ENCODE assay signal across 10 cellular contexts in genomic region chr19:4454952-4455738, GRCh38. TPM values are rescaled to one million over a fixed set of nuclear protein-coding genes. Genes with fewer than 3 reads are reported as not detected.
A peak's percentile ranks its signal among the peaks of the same experiment; 100 is the strongest.
DNase-seq lines count a peak whose midpoint lies in the region; ATAC-seq and TF ChIP-seq lines count a peak whose summit lies in the region.
"Had no signal": no experiment of that assay in that cellular context is flagged by ENCODE, and none has a peak within 500 bp of the region (broad histone marks: within the 10 kb centered on the region; RNA-seq: fewer than 3 reads in every experiment).

No MANE protein-coding gene starts in this region.

- no peak overlapping the region for H3K4me3 Mint-ChIP-seq in Calu3 (ENCODE audit: low read depth, unreplicated experiment)

- H3K27ac Mint-ChIP-seq in Calu3 (ENCODE audit: unreplicated experiment): no peak overlapping the region

- H3K9me3 Mint-ChIP-seq in Calu3 (ENCODE audit: low read depth, unreplicated experiment): no peaks in the 10 kb centered on the region

- H3K36me3 Mint-ChIP-seq in Calu3 (ENCODE audit: insufficient read depth, unreplicated experiment): peaks cover 29% of the 10 kb centered on the region

- H3K4me3 ChIP-seq in WI38 (ENCODE audit: low read depth, low read length) (peak overlapping the region; percentile 91), foreskin fibroblast (ENCODE audit: low read depth in 1 of 2, low read length in 2 of 2) (peak overlapping the region; percentile 73 to 96)

- no TSS peak for BruUV-seq in Calu3 (replicated peaks; lab: Mats Ljungman, UMichigan)

- no peak for TF ChIP-seq CTCF in WI38 (IDR thresholded peaks at IDR 0.05; ENCODE audit: low read depth, low read length)
- TF ChIP-seq CTCF in foreskin fibroblast (IDR thresholded peaks at IDR 0.05; ENCODE audit: low read depth, low read length): no peak
- no peak for TF ChIP-seq CTCF in Calu3 (IDR thresholded peaks at IDR 0.05; ENCODE audit: unreplicated experiment)

- CTCF ChIA-PET in Calu3 (lab: Charles Lee): no interaction called here

- peak; percentile 39 for ATAC-seq in sciatic nerve

- peak; percentile 39 for DNase-seq in ELR (ENCODE audit: low read depth)
- peak; percentile 78 to 86 for DNase-seq in foreskin fibroblast
- DNase-seq in sciatic nerve (ENCODE audit: low spot score): no peak
- DNase-seq in Calu3: no peak
- no peak for DNase-seq in stimulated activated CD4-positive, alpha-beta T cell treated with anti-CD3 and anti-CD28 coated beads, Interleukin-12 subunit alpha, Interleukin-12 subunit beta, amount 100 ng/mL, for 4 hours
- DNase-seq in activated effector memory CD4-positive, alpha-beta T cell treated with anti-CD3 and anti-CD28 coated beads, Interleukin-2, amount 50 U/mL, for 16 hours: no peak
- DNase-seq in NCI-H510A treated with DMSO at 0.1 percent for 48 hours (lab: John Stamatoyannopoulos, UW): no peak
- DNase-seq: activated gamma-delta T cell, NCI-H1417 had no signal

- no peaks in the 10 kb centered on the region for H3K27me3 Mint-ChIP-seq in Calu3 (ENCODE audit: unreplicated experiment)

- H3K4me1 Mint-ChIP-seq in Calu3 (ENCODE audit: low read depth, unreplicated experiment): peaks cover 11% of the 10 kb centered on the region

- intact Hi-C loops in sciatic nerve (cut with DNase I) (no loop called here), Calu3 (cut with micrococcal nuclease; ENCODE audit: unreplicated experiment) (no loop called here)

RNA-seq across cellular contexts. Expression of gene UBXN6, which starts 2.4 kb away (rescaled TPM):
- total RNA-seq in sciatic nerve: 107 TPM
- total RNA-seq in Calu3 (2022): 38.9 and 47.1 TPM in 2 replicates

RNA-seq across cellular contexts. Expression of gene HDGFL2, which starts 17.0 kb away (rescaled TPM):
- total RNA-seq in sciatic nerve: 37.7 TPM
- 31.9 and 40.6 TPM in 2 replicates for total RNA-seq in Calu3 (2022)

RNA-seq across cellular contexts. Expression of gene CHAF1A, which starts 52.7 kb away (rescaled TPM):
- total RNA-seq in sciatic nerve (8.0 TPM), Calu3 (2022) (37.2 and 43.3 TPM in 2 replicates)

RNA-seq across cellular contexts. Expression of gene SH3GL1, which starts 54.8 kb away (rescaled TPM):
- total RNA-seq in sciatic nerve (71.8 TPM), Calu3 (2022) (40.7 and 42.0 TPM in 2 replicates)

Comparison
In these comparisons a context has a peak if more than half of its experiments do, and no peak if none do; other contexts are left out.
1. DNase-seq: peak in ELR (single experiment) and foreskin fibroblast (2 of 2); none in sciatic nerve (single experiment), Calu3 (single experiment), stimulated activated CD4-positive, alpha-beta T cell treated with anti-CD3 and anti-CD28 coated beads, Interleukin-12 subunit alpha, Interleukin-12 subunit beta, amount 100 ng/mL, for 4 hours (single experiment), activated effector memory CD4-positive, alpha-beta T cell treated with anti-CD3 and anti-CD28 coated beads, Interleukin-2, amount 50 U/mL, for 16 hours (single experiment) and NCI-H510A treated with DMSO at 0.1 percent for 48 hours (single experiment).